Comparison of ENCODE assay signal across 9 cellular contexts in genomic region chr9:127520941-127521918, GRCh38.
DNase-seq lines count a peak whose midpoint lies in the region; ATAC-seq and TF ChIP-seq lines count a peak whose summit lies in the region.
"Had no signal": no experiment of that assay in that cellular context is flagged by ENCODE, and none has a peak within 500 bp of the region (broad histone marks: within the 10 kb centered on the region; RNA-seq: fewer than 3 reads in every experiment).

No MANE protein-coding gene starts in this region.

- no peaks in the 10 kb centered on the region for H3K9me2 ChIP-seq in OCI-LY7 (ENCODE audit: insufficient read depth, low read length)

- peaks cover 72% of the 10 kb centered on the region for H3K36me3 Mint-ChIP-seq in activated naive CD4-positive, alpha-beta T cell treated with anti-CD3 and anti-CD28 coated beads, Interleukin-2, amount 10 ng/mL, durations not matched to agents 7 days and 5 days

- H3K9me3 ChIP-seq in stomach smooth muscle (ENCODE audit: control insufficient read depth in 2 of 2, low read length in 2 of 2) (peaks cover 2 to 13% of the 10 kb centered on the region in 2 donors), OCI-LY7 (ENCODE audit: low read length) (peaks cover 17% of the 10 kb centered on the region; the same call in 1 of the 2 replicates)

- H3K27ac Mint-ChIP-seq in activated naive CD4-positive, alpha-beta T cell treated with anti-CD3 and anti-CD28 coated beads, Interleukin-2, amount 10 ng/mL, durations not matched to agents 7 days and 5 days, result no peak overlapping the region

- no TSS peak for BruUV-seq in OCI-LY7 (replicated peaks; lab: Mats Ljungman, UMichigan)

- POLR2A ChIA-PET in OCI-LY7 (lab: Charles Lee), result no interaction called here

- CTCF ChIA-PET in OCI-LY7 (lab: Charles Lee; ENCODE audit: unreplicated experiment), result no interaction called here
- CTCF ChIA-PET in activated naive CD4-positive, alpha-beta T cell treated with anti-CD3 and anti-CD28 coated beads, Interleukin-2, amount 10 ng/mL, durations not matched to agents 7 days and 5 days (lab: Charles Lee), result interaction anchor here (0.7 to 1.7 kb wide), 3 partner anchors 64 to 357 kb away, joined by 3 to 4 read pairs (median 3); no protein-coding TSS in a partner anchor

- H3K9me3 Mint-ChIP-seq in activated naive CD4-positive, alpha-beta T cell treated with anti-CD3 and anti-CD28 coated beads, Interleukin-2, amount 10 ng/mL, durations not matched to agents 7 days and 5 days, result peaks cover 26% of the 10 kb centered on the region

- H3K4me1 ChIP-seq in stomach smooth muscle (ENCODE audit: control insufficient read depth, insufficient read depth, low read length) (peaks cover 34% of the 10 kb centered on the region), OCI-LY7 (ENCODE audit: insufficient read depth, low read length, poor library complexity, severe bottlenecking) (no peaks in the 10 kb centered on the region)

- H3K4me2 ChIP-seq in OCI-LY7 (ENCODE audit: low read length), result no peak overlapping the region

- H3K27ac ChIP-seq in coronary artery (peak overlapping the region; percentile 66 to 92), stomach smooth muscle (ENCODE audit: low read length) (peak overlapping the region; percentile 70), OCI-LY7 (ENCODE audit: low read depth, low read length, poor library complexity, severe bottlenecking) (no peak overlapping the region)

- intact Hi-C loops in OCI-LY7 (cut with micrococcal nuclease; ENCODE audit: unreplicated experiment), result no loop called here

- peak; percentile 50 for ATAC-seq in left lobe of liver
- no peak for ATAC-seq in HG03095 (IDR thresholded peaks at IDR 0.05; ENCODE audit: unreplicated experiment)

- no peaks in the 10 kb centered on the region for H4K20me1 ChIP-seq in OCI-LY7 (ENCODE audit: insufficient read depth, low read length)

- DNase-seq in HT-29 (ENCODE audit: low spot score) (peak; percentile 15), coronary artery (ENCODE audit: low spot score) (peak; percentile 74), left lobe of liver (ENCODE audit: low spot score) (no peak), OCI-LY7 (ENCODE audit: low spot score) (no peak)
- no peak for DNase-seq in stimulated activated CD8-positive, alpha-beta memory T cell treated with anti-CD3 and anti-CD28 coated beads, Interleukin-4, amount 100 ng/mL, for 48 hours
- DNase-seq in activated naive CD4-positive, alpha-beta T cell treated with anti-CD3 and anti-CD28 coated beads, Interleukin-2, amount 10 ng/mL, durations not matched to agents 7 days and 5 days, result no peak
- DNase-seq: NCI-H69 had no signal

- no peaks in the 10 kb centered on the region for H3K27me3 ChIP-seq in stomach smooth muscle (ENCODE audit: control insufficient read depth in 1 of 2, insufficient read depth in 2 of 2, low read length in 2 of 2)

- H3K4me3 ChIP-seq in coronary artery (peak overlapping the region; percentile 30), stomach smooth muscle (ENCODE audit: low read length in 2 of 2) (peak overlapping the region in 1 of 2 donors; percentile 22), OCI-LY7 (ENCODE audit: low read depth, low read length, poor library complexity, severe bottlenecking) (no peak overlapping the region)

- no peaks in the 10 kb centered on the region for H3K27me3 Mint-ChIP-seq in activated naive CD4-positive, alpha-beta T cell treated with anti-CD3 and anti-CD28 coated beads, Interleukin-2, amount 10 ng/mL, durations not matched to agents 7 days and 5 days

- no peak overlapping the region for H2AFZ ChIP-seq in OCI-LY7 (ENCODE audit: low read length)

- H3K36me3 ChIP-seq in stomach smooth muscle (ENCODE audit: control insufficient read depth in 2 of 2, insufficient read depth in 2 of 2, low read length in 2 of 2) (peaks cover 31 to 49% of the 10 kb centered on the region in 2 donors), OCI-LY7 (ENCODE audit: insufficient read depth, low read length) (no peaks in the 10 kb centered on the region)

- no peaks in the 10 kb centered on the region for H3K79me2 ChIP-seq in OCI-LY7 (ENCODE audit: insufficient read depth, low read depth, low read length)

- H3K4me1 Mint-ChIP-seq in activated naive CD4-positive, alpha-beta T cell treated with anti-CD3 and anti-CD28 coated beads, Interleukin-2, amount 10 ng/mL, durations not matched to agents 7 days and 5 days, result peaks cover 16% of the 10 kb centered on the region

- no peak overlapping the region for H3K4me3 Mint-ChIP-seq in activated naive CD4-positive, alpha-beta T cell treated with anti-CD3 and anti-CD28 coated beads, Interleukin-2, amount 10 ng/mL, durations not matched to agents 7 days and 5 days

- peak overlapping the region in 1 of 2 donors; percentile 64 for H3K9ac ChIP-seq in stomach smooth muscle (ENCODE audit: low read length in 2 of 2)

- TF ChIP-seq CTCF in coronary artery (IDR thresholded peaks at IDR 0.05) (no peak), OCI-LY7 (conservative IDR thresholded peaks at IDR 0.05; ENCODE audit: low read length) (no peak)

Comparison
In these comparisons a context has a peak if more than half of its experiments do, and no peak if none do; other contexts are left out.
1. DNase-seq: peak in HT-29 (single experiment) and coronary artery (single experiment); none in left lobe of liver (single experiment), stimulated activated CD8-positive, alpha-beta memory T cell treated with anti-CD3 and anti-CD28 coated beads, Interleukin-4, amount 100 ng/mL, for 48 hours (single experiment), OCI-LY7 (single experiment) and activated naive CD4-positive, alpha-beta T cell treated with anti-CD3 and anti-CD28 coated beads, Interleukin-2, amount 10 ng/mL, durations not matched to agents 7 days and 5 days (single experiment).